Comparison of ENCODE assay signal across 8 cellular contexts in the genomic region with DNA sequence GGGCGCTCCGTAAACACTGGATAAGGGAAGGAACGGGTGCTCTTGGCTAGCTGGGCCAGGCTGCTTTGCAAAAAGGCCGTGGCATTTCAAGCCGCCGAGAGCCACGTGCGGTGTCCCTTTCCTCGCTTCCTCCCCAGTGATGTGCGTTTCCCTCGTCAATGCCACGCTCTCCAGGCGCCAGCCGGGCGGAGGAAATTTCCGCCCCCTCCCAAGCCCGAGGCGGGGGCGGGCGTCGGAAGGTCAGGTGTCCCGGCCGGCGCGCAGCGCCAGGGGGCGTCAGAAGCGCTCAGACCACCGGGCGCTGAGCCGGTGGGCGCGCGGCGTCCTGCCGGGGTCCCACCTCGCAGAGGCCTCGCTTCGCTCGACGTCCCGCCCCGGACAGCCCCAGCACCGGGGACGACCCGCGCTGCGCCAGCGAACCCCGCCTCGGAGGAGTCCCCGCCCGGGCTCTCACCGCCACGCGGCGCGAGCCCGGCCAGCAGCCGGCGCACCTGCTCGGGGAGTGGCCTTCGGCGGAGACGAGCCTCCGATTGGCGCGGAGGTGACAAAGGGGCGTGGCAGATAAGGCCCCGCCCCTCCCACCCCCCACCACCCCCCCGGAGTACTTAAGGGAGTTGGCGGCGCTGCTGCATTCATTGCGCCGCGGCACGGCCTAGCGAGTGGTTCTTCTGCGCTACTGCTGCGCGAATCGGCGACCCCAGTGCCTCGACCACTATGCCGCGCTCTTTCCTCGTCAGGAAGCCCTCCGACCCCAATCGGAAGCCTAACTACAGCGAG. TPM values are rescaled to one million over a fixed set of nuclear protein-coding genes. Genes with fewer than 3 reads are reported as not detected.
DNase-seq lines count a peak whose midpoint lies in the region; ATAC-seq and TF ChIP-seq lines count a peak whose summit lies in the region.

A gene (plus strand): TSS at position 635 of the 777 bp plus-strand sequence. CDS start 80 bp downstream, at position 715.

- peak within 1 kb of the TSS; percentile 55 to 77 (median 70) for H3K27ac Mint-ChIP-seq in nephron

- H3K4me1 Mint-ChIP-seq in nephron: peaks cover 63% of the 10 kb centered on the region

- H3K27ac ChIP-seq in KMS-11 (peak within 1 kb of the TSS; percentile 50), Peyer's patch (peak within 1 kb of the TSS; percentile 21 to 66 (median 58))

- peak within 1 kb of the TSS; percentile 96 to 100 (median 97) for H3K4me3 Mint-ChIP-seq in nephron

- H3K4me3 ChIP-seq in KMS-11 (IDR thresholded peaks at IDR 0.05; ENCODE audit: insufficient read depth, low read depth, low read length) (no peak within 1 kb of the TSS), Peyer's patch (peak within 1 kb of the TSS; percentile 21 to 61 (median 51))

- peak; percentile 62 to 74 for TF ChIP-seq POLR2A in Peyer's patch (IDR thresholded peaks at IDR 0.05)

- no peaks in the 10 kb centered on the region for H3K9me3 ChIP-seq in Peyer's patch

- H3K36me3 ChIP-seq in KMS-11 (ENCODE audit: insufficient read depth) (no peaks in the 10 kb centered on the region), Peyer's patch (no peaks in the 10 kb centered on the region)

- H2AFZ ChIP-seq in KMS-11 (ENCODE audit: low read depth): peak within 1 kb of the TSS; percentile 90

- ATAC-seq in GM21619 (IDR thresholded peaks at IDR 0.05; ENCODE audit: unreplicated experiment): peak; percentile 70

- no peaks in the 10 kb centered on the region for H3K9me3 Mint-ChIP-seq in nephron

- peaks cover 10% of the 10 kb centered on the region; the same call in 1 of the 2 replicates for H3K27me3 ChIP-seq in KMS-11 (ENCODE audit: insufficient read depth, low read depth)
- H3K27me3 ChIP-seq in Peyer's patch: no peaks in the 10 kb centered on the region

- H3K36me3 Mint-ChIP-seq in nephron (ENCODE audit: low read depth): peaks cover 28% of the 10 kb centered on the region

- peaks cover 32% of the 10 kb centered on the region for H3K27me3 Mint-ChIP-seq in nephron (ENCODE audit: low read depth)

- H3K79me2 ChIP-seq in KMS-11 (ENCODE audit: insufficient read depth, low read depth): no peaks in the 10 kb centered on the region

- no peaks in the 10 kb centered on the region for H4K20me1 ChIP-seq in KMS-11 (ENCODE audit: insufficient read depth)

- TF ChIP-seq CTCF in KMS-11 (conservative IDR thresholded peaks at IDR 0.05; ENCODE audit: low read depth, low read length): peak; percentile 59
- TF ChIP-seq CTCF in Peyer's patch (IDR thresholded peaks at IDR 0.05): peak; percentile 25 to 56 (median 47)
- peak; percentile 59 to 87 (median 61) for TF ChIP-seq CTCF in nephron (IDR thresholded peaks at IDR 0.05; ENCODE audit: unreplicated experiment in 3 of 3)

- peak within 1 kb of the TSS; percentile 93 for H3K9ac ChIP-seq in KMS-11

- peak within 1 kb of the TSS; percentile 100 for H3K4me2 ChIP-seq in KMS-11

- peak; percentile 77 for DNase-seq in DMS153 (lab: John Stamatoyannopoulos, UW)
- DNase-seq in Peyer's patch: peak; percentile 81 to 90 (median 90)
- DNase-seq in activated T-helper 1 cell treated with anti-CD3 and anti-CD28 coated beads, Interleukin-2, amount 50 U/mL, for 16 hours (ENCODE audit: low read depth in 1 of 2, low spot score in 1 of 2): peak; percentile 59 to 79
- peak; percentile 74 for DNase-seq in fibroblast of peridontal ligament (ENCODE audit: extremely low read depth)
- peak; percentile 82 for DNase-seq in stimulated activated naive CD4-positive, alpha-beta T cell treated with Interleukin-2 at 50 U/mL for 16 hours (lab: John Stamatoyannopoulos, UW)

- H3K4me1 ChIP-seq in KMS-11 (ENCODE audit: low read depth, poor library complexity, severe bottlenecking): peaks cover 22% of the 10 kb centered on the region
- peaks cover 3 to 28% (median 15%) of the 10 kb centered on the region in 4 donors for H3K4me1 ChIP-seq in Peyer's patch

RNA-seq across cellular contexts. Expression of the gene that starts here (rescaled TPM):
- total RNA-seq in Peyer's patch: 1 to 10 TPM in 3 of 4 donors, under 1 TPM in 1; 0.53 to 3.3 (median 1.4) TPM
